9 cellular contexts compared by ENCODE assay signal in genomic region chr4:7073526-7074390, GRCh38. TPM values are rescaled to one million over a fixed set of nuclear protein-coding genes. Genes with fewer than 3 reads are reported as not detected.
DNase-seq lines count a peak whose midpoint lies in the region; ATAC-seq, FAIRE-seq and TF ChIP-seq lines count a peak whose summit lies in the region.
"Had no signal": no experiment of that assay in that cellular context is flagged by ENCODE, and none has a peak within 500 bp of the region (broad histone marks: within the 10 kb centered on the region; RNA-seq: fewer than 3 reads in every experiment).

No MANE protein-coding gene starts in this region.

- peak; percentile 86 for DNase-seq in DMS53 (lab: John Stamatoyannopoulos, UW)
- peak; percentile 50 for DNase-seq in RCC 7860 (ENCODE audit: low spot score)
- DNase-seq in fibroblast of the aortic adventitia (ENCODE audit: low read depth), result peak; percentile 33
- DNase-seq in mucosa of gallbladder (ENCODE audit: low spot score), result no peak
- no peak for DNase-seq in T-helper 17 cell
- no peak for DNase-seq in KG1 (lab: John Stamatoyannopoulos, UW)

- peaks cover 5% of the 10 kb centered on the region for H3K27me3 Mint-ChIP-seq in T-helper 17 cell

- ATAC-seq in HG03066 (IDR thresholded peaks at IDR 0.05; ENCODE audit: low read depth, unreplicated experiment) (peak; percentile 51), HG03457 (IDR thresholded peaks at IDR 0.05; ENCODE audit: unreplicated experiment) (no peak), T-helper 17 cell (no peak)

- H3K9me3 ChIP-seq in T-helper 17 cell (ENCODE audit: control insufficient read depth, low read length, poor library complexity, severe bottlenecking), result no peaks in the 10 kb centered on the region

- no peak for TF ChIP-seq CTCF in fibroblast of the aortic adventitia (IDR thresholded peaks at IDR 0.05; ENCODE audit: insufficient read depth, low read length)

- FAIRE-seq in RCC 7860 (lab: Jason Lieb, UNC), result no peak

- no peak overlapping the region for H3K4me3 Mint-ChIP-seq in T-helper 17 cell

- H3K4me1 Mint-ChIP-seq in T-helper 17 cell, result peaks cover 8% of the 10 kb centered on the region

- H3K27ac Mint-ChIP-seq in T-helper 17 cell, result no peak overlapping the region

- no peak overlapping the region for H3K4me3 ChIP-seq in fibroblast of the aortic adventitia (ENCODE audit: low read depth, low read length)
- H3K4me3 ChIP-seq: skin epidermis had no signal

- no peaks in the 10 kb centered on the region for H3K36me3 Mint-ChIP-seq in T-helper 17 cell (ENCODE audit: low read depth)

RNA-seq across cellular contexts. Expression of gene GRPEL1, which starts 5.9 kb away (rescaled TPM):
- total RNA-seq in fibroblast of the aortic adventitia (ENCODE audit: low replicate concordance) (8.6 and 16.1 TPM in 2 replicates), mucosa of gallbladder (27.5 TPM), T-helper 17 cell (10 to 100 TPM; 45.8 to 47.1 TPM)

RNA-seq across cellular contexts. Expression of gene TADA2B, which starts 30.6 kb away (rescaled TPM):
- total RNA-seq in fibroblast of the aortic adventitia (ENCODE audit: low replicate concordance) (5.6 and 11.5 TPM in 2 replicates), mucosa of gallbladder (23.9 TPM), T-helper 17 cell (10 to 100 TPM; 31.8 to 40.9 TPM)

Comparison
In these comparisons a context has a peak if more than half of its experiments do, and no peak if none do; other contexts are left out.
1. DNase-seq: peak in DMS53 (single experiment), RCC 7860 (single experiment) and fibroblast of the aortic adventitia (single experiment); none in mucosa of gallbladder (single experiment), T-helper 17 cell (0 of 3) and KG1 (single experiment).